27 cellular contexts compared by ENCODE assay signal in genomic region chr4:184111433-184111832, GRCh38.
"Had no signal": no experiment of that assay in that cellular context is flagged by ENCODE, and none has a peak within 500 bp of the region (broad histone marks: within the 10 kb centered on the region; RNA-seq: fewer than 3 reads in every experiment).

No MANE protein-coding gene starts in this region.

- ATAC-seq: activated CD4-positive, alpha-beta T cell treated with anti-CD3 and anti-CD28 coated beads for 36 hours; activated CD8-positive, alpha-beta memory T cell treated with anti-CD3 and anti-CD28 coated beads, Interleukin-2, amount 10 ng/mL, durations not matched to agents 7 days and 5 days; activated CD8-positive, alpha-beta T cell treated with anti-CD3 and anti-CD28 coated beads, Interleukin-2, amount 10 ng/mL, durations not matched to agents 7 days and 5 days had no signal

- H3K9me3 ChIP-seq: ascending aorta, breast epithelium, colonic mucosa had no signal

- H3K36me3 Mint-ChIP-seq: activated CD4-positive, alpha-beta memory T cell treated with anti-CD3 and anti-CD28 coated beads for 36 hours; activated CD8-positive, alpha-beta memory T cell treated with anti-CD3 and anti-CD28 coated beads, Interleukin-2, amount 10 ng/mL, durations not matched to agents 7 days and 5 days; activated naive CD4-positive, alpha-beta T cell treated with anti-CD3 and anti-CD28 coated beads, Interleukin-2, amount 50 U/mL, for 24 hours; activated naive CD8-positive, alpha-beta T cell treated with anti-CD3 and anti-CD28 coated beads for 36 hours; brain had no signal

- DNase-seq: activated CD4-positive, alpha-beta memory T cell treated with anti-CD3 and anti-CD28 coated beads for 36 hours; activated CD4-positive, alpha-beta T cell treated with anti-CD3 and anti-CD28 coated beads for 36 hours; activated CD4-positive, alpha-beta T cell treated with anti-CD3 and anti-CD28 coated beads, Interleukin-2, amount 10 ng/mL, durations not matched to agents 24 days and 14 days; activated CD4-positive, CD25-positive, alpha-beta regulatory T cell; activated CD4-positive, CD25-positive, alpha-beta regulatory T cell treated with anti-CD3 and anti-CD28 coated beads, Interleukin-2, amount 50 U/mL, for 72 hours; activated CD8-positive, alpha-beta memory T cell treated with anti-CD3 and anti-CD28 coated beads, Interleukin-2, amount 10 ng/mL, durations not matched to agents 7 days and 5 days; activated CD8-positive, alpha-beta memory T cell treated with anti-CD3 and anti-CD28 coated beads, Interleukin-2, amount 50 U/mL, for 4 hours; activated CD8-positive, alpha-beta T cell treated with anti-CD3 and anti-CD28 coated beads, Interleukin-2, amount 10 ng/mL, durations not matched to agents 7 days and 5 days; activated effector memory CD4-positive, alpha-beta T cell treated with anti-CD3 and anti-CD28 coated beads, Interleukin-2, amount 50 U/mL, for 16 hours; activated naive CD4-positive, alpha-beta T cell treated with anti-CD3 and anti-CD28 coated beads for 36 hours; activated naive CD8-positive, alpha-beta T cell treated with anti-CD3 and anti-CD28 coated beads for 36 hours; activated T-cell treated with anti-CD3 and anti-CD28 coated beads, Interleukin-2, amount 50 U/mL, for 1 hour; activated T-cell treated with anti-CD3 and anti-CD28 coated beads, Interleukin-2, amount 50 U/mL, for 48 hours; central memory CD4-positive, alpha-beta T cell; cerebellar nuclear complex; colonic mucosa; effector CD8-positive, alpha-beta T cell; foreskin fibroblast; T-helper 2 cell had no signal

- H3K4me3 ChIP-seq: ascending aorta, breast epithelium, cardiac muscle cell, colonic mucosa had no signal

- H3K4me3 Mint-ChIP-seq: activated CD4-positive, alpha-beta memory T cell treated with anti-CD3 and anti-CD28 coated beads for 36 hours; activated CD4-positive, alpha-beta T cell treated with anti-CD3 and anti-CD28 coated beads for 36 hours; activated CD4-positive, alpha-beta T cell treated with anti-CD3 and anti-CD28 coated beads, Interleukin-2, amount 10 ng/mL, durations not matched to agents 24 days and 14 days; activated CD8-positive, alpha-beta memory T cell treated with anti-CD3 and anti-CD28 coated beads, Interleukin-2, amount 10 ng/mL, durations not matched to agents 7 days and 5 days; activated CD8-positive, alpha-beta T cell treated with anti-CD3 and anti-CD28 coated beads, Interleukin-2, amount 10 ng/mL, durations not matched to agents 7 days and 5 days; activated naive CD4-positive, alpha-beta T cell treated with anti-CD3 and anti-CD28 coated beads for 36 hours; activated naive CD4-positive, alpha-beta T cell treated with anti-CD3 and anti-CD28 coated beads, Interleukin-2, amount 50 U/mL, for 24 hours; activated naive CD8-positive, alpha-beta T cell treated with anti-CD3 and anti-CD28 coated beads for 36 hours; activated T-helper 1 cell treated with anti-CD3 and anti-CD28 coated beads, Interleukin-12 subunit alpha, Interleukin-12 subunit beta, Interleukin-2, Interleukin-4 antibody, amounts not matched to agents 30 ng/mL and 10 ng/mL and 1 ng/mL, durations not matched to agents 14 hours and 24 hours and 36 hours; brain had no signal

- H3K4me1 Mint-ChIP-seq: activated CD4-positive, alpha-beta T cell treated with anti-CD3 and anti-CD28 coated beads for 36 hours; activated CD4-positive, alpha-beta T cell treated with anti-CD3 and anti-CD28 coated beads, Interleukin-2, amount 10 ng/mL, durations not matched to agents 24 days and 14 days; activated CD8-positive, alpha-beta memory T cell treated with anti-CD3 and anti-CD28 coated beads, Interleukin-2, amount 10 ng/mL, durations not matched to agents 7 days and 5 days; activated naive CD4-positive, alpha-beta T cell treated with anti-CD3 and anti-CD28 coated beads, Interleukin-2, amount 50 U/mL, for 24 hours; activated naive CD8-positive, alpha-beta T cell treated with anti-CD3 and anti-CD28 coated beads for 36 hours; brain had no signal

- H3K27ac ChIP-seq: ascending aorta, breast epithelium, cardiac muscle cell, colonic mucosa, epithelial cell of prostate had no signal

- H3K36me3 ChIP-seq: ascending aorta, breast epithelium, cardiac muscle cell, colonic mucosa had no signal

- H3K4me1 ChIP-seq: ascending aorta, breast epithelium, colonic mucosa had no signal

- H3K27ac Mint-ChIP-seq: activated CD4-positive, alpha-beta memory T cell treated with anti-CD3 and anti-CD28 coated beads for 36 hours; activated CD4-positive, alpha-beta T cell treated with anti-CD3 and anti-CD28 coated beads for 36 hours; activated CD4-positive, alpha-beta T cell treated with anti-CD3 and anti-CD28 coated beads, Interleukin-2, amount 10 ng/mL, durations not matched to agents 24 days and 14 days; activated CD8-positive, alpha-beta memory T cell treated with anti-CD3 and anti-CD28 coated beads, Interleukin-2, amount 10 ng/mL, durations not matched to agents 7 days and 5 days; activated CD8-positive, alpha-beta T cell treated with anti-CD3 and anti-CD28 coated beads, Interleukin-2, amount 10 ng/mL, durations not matched to agents 7 days and 5 days; activated naive CD4-positive, alpha-beta T cell treated with anti-CD3 and anti-CD28 coated beads for 36 hours; activated naive CD4-positive, alpha-beta T cell treated with anti-CD3 and anti-CD28 coated beads, Interleukin-2, amount 50 U/mL, for 24 hours; activated naive CD8-positive, alpha-beta T cell treated with anti-CD3 and anti-CD28 coated beads for 36 hours; activated T-helper 1 cell treated with anti-CD3 and anti-CD28 coated beads, Interleukin-12 subunit alpha, Interleukin-12 subunit beta, Interleukin-2, Interleukin-4 antibody, amounts not matched to agents 30 ng/mL and 10 ng/mL and 1 ng/mL, durations not matched to agents 14 hours and 24 hours and 36 hours; activated T-helper 2 cell treated with anti-CD3 and anti-CD28 coated beads, Interferon-gamma antibody, Interleukin-2, Interleukin-4, amounts not matched to agents 10 μg/mL and 5 μg/mL and 100 μg/mL, durations not matched to agents 14 hours and 24 hours and 36 hours; brain had no signal

- H3K9me3 Mint-ChIP-seq: activated CD4-positive, alpha-beta memory T cell treated with anti-CD3 and anti-CD28 coated beads for 36 hours; activated CD4-positive, alpha-beta T cell treated with anti-CD3 and anti-CD28 coated beads, Interleukin-2, amount 10 ng/mL, durations not matched to agents 24 days and 14 days; activated naive CD4-positive, alpha-beta T cell treated with anti-CD3 and anti-CD28 coated beads for 36 hours; activated naive CD4-positive, alpha-beta T cell treated with anti-CD3 and anti-CD28 coated beads, Interleukin-2, amount 50 U/mL, for 24 hours; activated naive CD8-positive, alpha-beta T cell treated with anti-CD3 and anti-CD28 coated beads for 36 hours; activated T-helper 1 cell treated with anti-CD3 and anti-CD28 coated beads, Interleukin-12 subunit alpha, Interleukin-12 subunit beta, Interleukin-2, Interleukin-4 antibody, amounts not matched to agents 30 ng/mL and 10 ng/mL and 1 ng/mL, durations not matched to agents 14 hours and 24 hours and 36 hours; activated T-helper 2 cell treated with anti-CD3 and anti-CD28 coated beads, Interferon-gamma antibody, Interleukin-2, Interleukin-4, amounts not matched to agents 10 μg/mL and 5 μg/mL and 100 μg/mL, durations not matched to agents 14 hours and 24 hours and 36 hours had no signal

- H3K27me3 ChIP-seq: ascending aorta, cardiac muscle cell, colonic mucosa had no signal
